In genomic region chr10:92688927-92689662, GRCh38 we compare ENCODE assay signal across 8 cellular contexts. TPM values are rescaled to one million over a fixed set of nuclear protein-coding genes. Genes with fewer than 3 reads are reported as not detected.
A peak's percentile ranks its signal among the peaks of the same experiment; 100 is the strongest.
DNase-seq lines count a peak whose midpoint lies in the region; ATAC-seq and TF ChIP-seq lines count a peak whose summit lies in the region.

No MANE protein-coding gene starts in this region.

- peak in 2 of 3 donors; percentile 19 to 24 for DNase-seq in CD4-positive, CD25-positive, alpha-beta regulatory T cell
- DNase-seq in Karpas-422 (peak; percentile 60), cardiac septum (ENCODE audit: low spot score) (peak; percentile 79), T1000 (lab: John Stamatoyannopoulos, UW) (no peak), inferior parietal cortex (ENCODE audit: extremely low spot score) (no peak)
- peak; percentile 62 for DNase-seq in activated CD8-positive, alpha-beta memory T cell treated with anti-CD3 and anti-CD28 coated beads, Interleukin-2, amount 50 U/mL, for 48 hours

- no peak for TF ChIP-seq CTCF in parathyroid adenoma (IDR thresholded peaks at IDR 0.05)

- no peak overlapping the region for H3K27ac Mint-ChIP-seq in CD4-positive, CD25-positive, alpha-beta regulatory T cell

- H3K4me1 Mint-ChIP-seq in CD4-positive, CD25-positive, alpha-beta regulatory T cell, result peaks cover 0 to 27% (median 19%) of the 10 kb centered on the region in 4 donors

- intact Hi-C loops in cardiac septum (cut with DNase I), result loop anchor here (5.0 kb wide), 1 partner anchor 97 kb away; the partner anchor contains the start of gene KIF11

- H3K27me3 ChIP-seq in CD4-positive, CD25-positive, alpha-beta regulatory T cell (ENCODE audit: control insufficient read depth, insufficient read depth, low read length), result peaks cover 52% of the 10 kb centered on the region
- H3K27me3 ChIP-seq in Karpas-422 (ENCODE audit: low read length) (no peaks in the 10 kb centered on the region), parathyroid adenoma (ENCODE audit: control insufficient read depth, insufficient read depth, low read length) (peaks cover 10% of the 10 kb centered on the region)

- H3K9me2 ChIP-seq in Karpas-422 (replicated peaks; ENCODE audit: insufficient read depth, low read length), result no peaks in the 10 kb centered on the region

- peaks cover 26% of the 10 kb centered on the region for H3K4me1 ChIP-seq in CD4-positive, CD25-positive, alpha-beta regulatory T cell (ENCODE audit: control insufficient read depth, insufficient read depth, low read length, poor library complexity, severe bottlenecking)
- H3K4me1 ChIP-seq in Karpas-422 (ENCODE audit: low read length), result peaks cover 36% of the 10 kb centered on the region
- no peaks in the 10 kb centered on the region for H3K4me1 ChIP-seq in parathyroid adenoma

- H3K36me3 ChIP-seq in CD4-positive, CD25-positive, alpha-beta regulatory T cell (ENCODE audit: control insufficient read depth, insufficient read depth, low read length), result no peaks in the 10 kb centered on the region
- H3K36me3 ChIP-seq in Karpas-422 (ENCODE audit: insufficient read depth, low read length), result peaks cover 3% of the 10 kb centered on the region; the same call in 1 of the 2 replicates
- H3K36me3 ChIP-seq in parathyroid adenoma (ENCODE audit: control insufficient read depth, insufficient read depth, low read length), result no peaks in the 10 kb centered on the region

- H3K4me3 Mint-ChIP-seq in CD4-positive, CD25-positive, alpha-beta regulatory T cell, result peak overlapping the region; percentile 79 to 89 (median 82)

- peaks cover 17% of the 10 kb centered on the region; the same call in 1 of the 2 replicates for H4K20me1 ChIP-seq in Karpas-422 (ENCODE audit: insufficient read depth, low read depth, low read length)

- H3K4me2 ChIP-seq in Karpas-422 (ENCODE audit: low read depth, low read length, poor library complexity, severe bottlenecking) (peak overlapping the region; percentile 72), parathyroid adenoma (ENCODE audit: low read length) (peak overlapping the region; percentile 72)

- H3K9me3 ChIP-seq in CD4-positive, CD25-positive, alpha-beta regulatory T cell (ENCODE audit: control insufficient read depth in 2 of 2, low read length in 2 of 2), result no peaks in the 10 kb centered on the region
- H3K9me3 ChIP-seq in Karpas-422 (ENCODE audit: low read length), result no peaks in the 10 kb centered on the region
- no peaks in the 10 kb centered on the region for H3K9me3 ChIP-seq in parathyroid adenoma (ENCODE audit: control insufficient read depth, low read length)

- ATAC-seq in CD4-positive, CD25-positive, alpha-beta regulatory T cell (ENCODE audit: low read depth in 2 of 2), result peak in 1 of 2 donors; percentile 5
- ATAC-seq in GM19372 (IDR thresholded peaks at IDR 0.05; ENCODE audit: low read depth, unreplicated experiment), result peak; percentile 16

- H3K9me3 Mint-ChIP-seq in CD4-positive, CD25-positive, alpha-beta regulatory T cell, result peaks cover 0 to 8% (median 5%) of the 10 kb centered on the region in 7 donors

- H3K79me2 ChIP-seq in Karpas-422 (ENCODE audit: low read length), result peaks cover 15% of the 10 kb centered on the region; the same call in 1 of the 2 replicates
- no peaks in the 10 kb centered on the region for H3K79me2 ChIP-seq in parathyroid adenoma

- no peaks in the 10 kb centered on the region for H3K36me3 Mint-ChIP-seq in CD4-positive, CD25-positive, alpha-beta regulatory T cell

- H3K27ac ChIP-seq in CD4-positive, CD25-positive, alpha-beta regulatory T cell (ENCODE audit: insufficient read depth, low read length, poor library complexity, severe bottlenecking), result no peak overlapping the region
- H3K27ac ChIP-seq in Karpas-422 (ENCODE audit: low read length) (no peak overlapping the region), parathyroid adenoma (peak overlapping the region; percentile 29)

- peak overlapping the region; percentile 19 for H3K4me3 ChIP-seq in CD4-positive, CD25-positive, alpha-beta regulatory T cell (ENCODE audit: low read depth, low read length)
- peak overlapping the region; percentile 66 for H3K4me3 ChIP-seq in Karpas-422 (ENCODE audit: low read length)
- peak overlapping the region; percentile 59 for H3K4me3 ChIP-seq in parathyroid adenoma (ENCODE audit: low read depth, low read length)

- H3K9ac ChIP-seq in Karpas-422 (ENCODE audit: low read length), result peak overlapping the region; percentile 69
- H3K9ac ChIP-seq in parathyroid adenoma, result no peak overlapping the region

- peak overlapping the region; percentile 8; the same call in 1 of the 2 replicates for H2AFZ ChIP-seq in Karpas-422 (ENCODE audit: low read length)
- peak overlapping the region; percentile 76 for H2AFZ ChIP-seq in parathyroid adenoma

- peaks cover 79% of the 10 kb centered on the region for H3K27me3 Mint-ChIP-seq in CD4-positive, CD25-positive, alpha-beta regulatory T cell

RNA-seq across cellular contexts. Expression of gene HHEX, which starts 0.7 kb away (rescaled TPM):
- total RNA-seq in CD4-positive, CD25-positive, alpha-beta regulatory T cell, result 1.2 TPM
- polyA plus RNA-seq in CD4-positive, CD25-positive, alpha-beta regulatory T cell, result under 1 TPM in 3 of 4 donors, not detected in 1; 0.19 to 0.71 (median 0.22) TPM
- 71.7 and 84.2 TPM in 2 replicates for total RNA-seq in Karpas-422 (2014; rRNA removed; shearing (Covaris generic); ENCODE audit: low replicate concordance)
- total RNA-seq in cardiac septum, result 4.4 TPM

Comparison
In these comparisons a context has a peak if more than half of its experiments do, and no peak if none do; other contexts are left out.
1. DNase-seq: peak in CD4-positive, CD25-positive, alpha-beta regulatory T cell (2 of 3), Karpas-422 (single experiment), activated CD8-positive, alpha-beta memory T cell treated with anti-CD3 and anti-CD28 coated beads, Interleukin-2, amount 50 U/mL, for 48 hours (single experiment) and cardiac septum (single experiment); none in T1000 (single experiment) and inferior parietal cortex (single experiment).
2. RNA of gene HHEX, which starts 0.7 kb away (total RNA-seq): 71.7 to 84.2 TPM in Karpas-422; 4.4 TPM in cardiac septum (single experiment) and 1.2 TPM in CD4-positive, CD25-positive, alpha-beta regulatory T cell (single experiment); every median in the first group is over 10 times any median in the second.
3. Peak in every context shown above with its lines, with median percentiles within 50 percentile points of each other: H3K4me3 ChIP-seq.